ENCODE assay signal across 13 cellular contexts in genomic region chr2:102100371-102101096, GRCh38. TPM values are rescaled to one million over a fixed set of nuclear protein-coding genes. Genes with fewer than 3 reads are reported as not detected.
A peak's percentile ranks its signal among the peaks of the same experiment; 100 is the strongest.
DNase-seq lines count a peak whose midpoint lies in the region; ATAC-seq and TF ChIP-seq lines count a peak whose summit lies in the region.
"Had no signal": no experiment of that assay in that cellular context is flagged by ENCODE, and none has a peak within 500 bp of the region (broad histone marks: within the 10 kb centered on the region; RNA-seq: fewer than 3 reads in every experiment).

No MANE protein-coding gene starts in this region.

- H3K4me1 ChIP-seq in left lung (peaks cover 12 to 38% of the 10 kb centered on the region in 2 donors), adrenal gland (replicated peaks in 1 of 2) (peaks cover 0 to 10% of the 10 kb centered on the region in 2 donors), esophagus muscularis mucosa (peaks cover 10 to 24% (median 17%) of the 10 kb centered on the region in 4 donors)
- H3K4me1 ChIP-seq: SJCRH30 had no signal

- peaks cover 13% of the 10 kb centered on the region for H3K4me1 Mint-ChIP-seq in CD4-positive, alpha-beta T cell (ENCODE audit: low read depth)

- DNase-seq in A172 (ENCODE audit: low spot score) (peak; percentile 61), HCEC 1CT (peak; percentile 71), amniotic epithelial cell (ENCODE audit: low read depth) (peak; percentile 100), left lung (no peak), NCI-H82 (lab: John Stamatoyannopoulos, UW) (no peak), adrenal gland (no peak), esophagus muscularis mucosa (ENCODE audit: extremely low spot score) (no peak)
- no peak for DNase-seq in CD4-positive, alpha-beta T cell
- DNase-seq: activated CD4-positive, alpha-beta T cell treated with anti-CD3 and anti-CD28 coated beads, Interleukin-2, amount 50 U/mL, for 4 hours; NCI-H2171 treated with DMSO at 0.1 percent for 48 hours; SJCRH30; stimulated activated naive CD4-positive, alpha-beta T cell treated with Interleukin-2 at 50 U/mL for 16 hours had no signal

- 65 to 83% (median 73%) methylated on average over 5 of the region's 5 CpGs for WGBS in adrenal gland, 4 donors
- WGBS in esophagus muscularis mucosa: 68% methylated on average over 5 of the region's 5 CpGs

- no peaks in the 10 kb centered on the region for H3K27me3 Mint-ChIP-seq in CD4-positive, alpha-beta T cell

- ATAC-seq in left lung: peak; percentile 6
- no peak for ATAC-seq in CD4-positive, alpha-beta T cell (ENCODE audit: poor library complexity)

- H3K9me3 Mint-ChIP-seq in CD4-positive, alpha-beta T cell: peaks cover 1% of the 10 kb centered on the region

- CTCF ChIA-PET in CD4-positive, alpha-beta T cell (lab: Charles Lee): no interaction called here

- H3K27ac ChIP-seq in left lung (peak overlapping the region; percentile 33 to 50), adrenal gland (peak overlapping the region in 2 of 5 donors; percentile 37 to 50), esophagus muscularis mucosa (replicated peaks in 1 of 4) (no peak overlapping the region)
- no peak overlapping the region for H3K27ac ChIP-seq in CD4-positive, alpha-beta T cell (ENCODE audit: low read depth, low read length)
- H3K27ac ChIP-seq: SJCRH30 had no signal

- H3K27me3 ChIP-seq in left lung: no peaks in the 10 kb centered on the region
- H3K27me3 ChIP-seq in CD4-positive, alpha-beta T cell (ENCODE audit: control insufficient read depth, insufficient read depth, low read length): no peaks in the 10 kb centered on the region
- no peaks in the 10 kb centered on the region for H3K27me3 ChIP-seq in adrenal gland
- no peaks in the 10 kb centered on the region for H3K27me3 ChIP-seq in esophagus muscularis mucosa
- H3K27me3 ChIP-seq: SJCRH30 had no signal

- H3K36me3 ChIP-seq in left lung (peaks cover 0 to 23% of the 10 kb centered on the region in 2 donors), adrenal gland (replicated peaks in 1 of 2) (no peaks in the 10 kb centered on the region), esophagus muscularis mucosa (no peaks in the 10 kb centered on the region)
- H3K36me3 ChIP-seq: SJCRH30 had no signal

- TF ChIP-seq POLR2A in adrenal gland (IDR thresholded peaks at IDR 0.05) (no peak), esophagus muscularis mucosa (IDR thresholded peaks at IDR 0.05; ENCODE audit: low read depth) (no peak)

- no peak overlapping the region for H3K4me3 ChIP-seq in left lung
- H3K4me3 ChIP-seq in adrenal gland: no peak overlapping the region
- no peak overlapping the region for H3K4me3 ChIP-seq in esophagus muscularis mucosa
- H3K4me3 ChIP-seq: SJCRH30 had no signal

- H3K36me3 Mint-ChIP-seq in CD4-positive, alpha-beta T cell (ENCODE audit: low read depth): no peaks in the 10 kb centered on the region
- H3K36me3 Mint-ChIP-seq: CD4-positive, CD25-positive, alpha-beta regulatory T cell had no signal

- TF ChIP-seq CTCF in left lung (IDR thresholded peaks at IDR 0.05) (no peak), adrenal gland (IDR thresholded peaks at IDR 0.05) (no peak), esophagus muscularis mucosa (IDR thresholded peaks at IDR 0.05) (no peak)
- TF ChIP-seq CTCF in CD4-positive, alpha-beta T cell (IDR thresholded peaks at IDR 0.05): no peak

- no peak for TF ChIP-seq EP300 in esophagus muscularis mucosa (IDR thresholded peaks at IDR 0.05)

- H3K9me3 ChIP-seq in left lung (peaks cover 0 to 3% of the 10 kb centered on the region in 2 donors), adrenal gland (replicated peaks in 1 of 3) (no peaks in the 10 kb centered on the region), esophagus muscularis mucosa (no peaks in the 10 kb centered on the region)
- H3K9me3 ChIP-seq in CD4-positive, alpha-beta T cell (ENCODE audit: control insufficient read depth, low read length): no peaks in the 10 kb centered on the region
- H3K9me3 ChIP-seq: SJCRH30 had no signal

- H3K27ac Mint-ChIP-seq in CD4-positive, alpha-beta T cell: no peak overlapping the region
- H3K27ac Mint-ChIP-seq: CD4-positive, CD25-positive, alpha-beta regulatory T cell had no signal

- POLR2A ChIA-PET in CD4-positive, alpha-beta T cell (lab: Charles Lee): interaction anchor here (0.5 to 0.6 kb wide), 2 partner anchors 8 to 353 kb away, joined by 3 read pairs; no protein-coding TSS in a partner anchor

- intact Hi-C loops in left lung (cut with DNase I): no loop called here
- intact Hi-C loops in CD4-positive, alpha-beta T cell (cut with DNase I, micrococcal nuclease): no loop called here
- intact Hi-C loops in adrenal gland (cut with DNase I): no loop called here
- intact Hi-C loops in esophagus muscularis mucosa (cut with DNase I): no loop called here

- H3K4me3 Mint-ChIP-seq in CD4-positive, alpha-beta T cell: no peak overlapping the region
- H3K4me3 Mint-ChIP-seq: CD4-positive, CD25-positive, alpha-beta regulatory T cell had no signal

RNA-seq across cellular contexts. Expression of gene IL1R1, which starts 42.0 kb away (rescaled TPM):
- total RNA-seq in A172 (2014; rRNA removed; shearing (Covaris generic)): 1.7 and 2.6 TPM in 2 replicates
- 100 to 1,000 TPM; 142 to 224 TPM for total RNA-seq in left lung
- under 1 TPM; 0.22 to 0.49 TPM for total RNA-seq in CD4-positive, alpha-beta T cell
- 100 to 1,000 TPM in 6 of 8 donors, 10 to 100 TPM in 2; 82.1 to 153 (median 136) TPM for total RNA-seq in adrenal gland
- polyA plus RNA-seq in adrenal gland: 100 to 1,000 TPM in 1 of 3 donors, 10 to 100 TPM in 2; 58.7 to 122 (median 59.2) TPM
- total RNA-seq in esophagus muscularis mucosa: 100 to 1,000 TPM in 1 of 4 donors, 10 to 100 TPM in 3; 41.5 to 157 (median 56.6) TPM

Comparison
In these comparisons a context has a peak if more than half of its experiments do, and no peak if none do; other contexts are left out.
1. DNase-seq: peak in A172 (single experiment), HCEC 1CT (single experiment) and amniotic epithelial cell (single experiment); none in left lung (0 of 2), NCI-H82 (single experiment), CD4-positive, alpha-beta T cell (0 of 10), adrenal gland (0 of 7) and esophagus muscularis mucosa (single experiment).
2. H3K27ac ChIP-seq: peak in left lung (2 of 2); none in CD4-positive, alpha-beta T cell (single experiment) and esophagus muscularis mucosa (0 of 4).
3. RNA of gene IL1R1, which starts 42.0 kb away (total RNA-seq): 142 to 224 TPM in left lung, 82.1 to 153 TPM in adrenal gland and 41.5 to 157 TPM in esophagus muscularis mucosa; 1.7 to 2.6 TPM in A172 and 0.22 to 0.49 TPM in CD4-positive, alpha-beta T cell; every median in the first group is over 10 times any median in the second.